In the genomic region with DNA sequence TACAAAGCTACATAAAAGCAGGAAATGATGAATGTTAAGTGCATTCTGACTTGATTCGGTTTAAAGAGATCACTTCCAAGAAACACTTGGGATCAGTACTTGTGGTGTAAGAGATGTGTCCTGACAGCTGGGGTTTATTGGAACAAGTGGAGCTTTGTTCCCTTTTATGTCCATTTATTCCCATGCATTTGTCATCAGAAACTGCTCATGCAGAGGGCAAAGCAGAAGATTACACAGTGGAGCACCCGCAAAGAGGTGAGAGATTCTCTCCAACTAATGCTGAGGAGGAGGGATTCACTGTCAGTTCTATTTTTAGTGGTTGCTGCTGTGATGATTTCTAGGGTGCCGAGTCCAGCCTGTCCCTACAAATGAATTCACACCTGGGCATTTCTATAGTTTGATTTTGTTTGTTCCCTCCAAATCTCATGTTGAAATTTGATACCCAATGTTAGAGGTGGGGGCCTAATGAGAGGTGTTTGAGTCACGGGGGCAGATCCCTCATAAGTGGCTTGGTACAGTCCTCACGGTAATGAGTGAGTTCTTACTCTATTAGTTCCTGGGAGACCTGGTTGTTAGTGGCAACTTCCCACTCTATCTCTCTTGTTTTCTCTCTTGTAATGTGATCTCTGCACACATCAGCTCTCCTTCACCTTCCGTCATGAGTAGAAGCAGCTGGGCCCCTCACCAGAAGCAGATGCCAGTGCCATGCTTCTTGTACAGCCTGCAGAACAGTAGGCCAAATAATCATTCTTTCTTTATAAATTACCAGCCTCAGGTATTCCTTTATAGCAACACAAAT, we compare ENCODE assay signal across 13 cellular contexts. TPM values are rescaled to one million over a fixed set of nuclear protein-coding genes. Genes with fewer than 3 reads are reported as not detected.
DNase-seq lines count a peak whose midpoint lies in the region; FAIRE-seq and TF ChIP-seq lines count a peak whose summit lies in the region.
"Had no signal": no experiment of that assay in that cellular context is flagged by ENCODE, and none has a peak within 500 bp of the region (broad histone marks: within the 10 kb centered on the region; RNA-seq: fewer than 3 reads in every experiment).

No MANE protein-coding gene starts in this region.

- H3K27ac Mint-ChIP-seq in Caco-2 (ENCODE audit: unreplicated experiment) (no peak overlapping the region), osteocyte (ENCODE audit: unreplicated experiment) (no peak overlapping the region)
- H3K27ac Mint-ChIP-seq: stimulated activated memory B cell treated with anti-CD40 and anti-IgM and Interleukin-4, amounts not matched to agents 10 μg/mL and 1 μg/mL and 100 μg/mL, for 72 hours had no signal

- TF ChIP-seq CTCF in kidney (IDR thresholded peaks at IDR 0.05; ENCODE audit: borderline replicate concordance, extremely low read depth, insufficient read depth) (no peak), uterus (IDR thresholded peaks at IDR 0.05) (no peak), Caco-2 (IDR thresholded peaks at IDR 0.05; ENCODE audit: insufficient read depth in 1 of 2, low read depth in 1 of 2, low read length in 1 of 2, severe bottlenecking in 1 of 2, unreplicated experiment in 1 of 2) (no peak), osteocyte (IDR thresholded peaks at IDR 0.05) (no peak)

- CTCF ChIA-PET in Caco-2 (lab: Charles Lee): interaction anchor here (0.7 kb wide), 1 partner anchor 13 kb away, joined by 3 read pairs; no protein-coding TSS in a partner anchor

- peak; percentile 31 for FAIRE-seq in frontal cortex (lab: Jason Lieb, UNC)
- FAIRE-seq in kidney (lab: Jason Lieb, UNC): no peak
- FAIRE-seq: endothelial cell of umbilical vein, TTC549 had no signal

- H3K27me3 Mint-ChIP-seq in Caco-2 (ENCODE audit: insufficient read depth, unreplicated experiment) (no peaks in the 10 kb centered on the region), osteocyte (ENCODE audit: unreplicated experiment) (peaks cover 2% of the 10 kb centered on the region)
- H3K27me3 Mint-ChIP-seq: stimulated activated memory B cell treated with anti-CD40 and anti-IgM and Interleukin-4, amounts not matched to agents 10 μg/mL and 1 μg/mL and 100 μg/mL, for 72 hours had no signal

- H3K4me1 ChIP-seq in kidney (ENCODE audit: control insufficient read depth in 1 of 2, insufficient read depth in 1 of 2, low read depth in 1 of 2, low read length in 2 of 2) (no peaks in the 10 kb centered on the region), uterus (no peaks in the 10 kb centered on the region), Caco-2 (peaks cover 7% of the 10 kb centered on the region; the same call in 1 of the 2 replicates)

- H3K36me3 Mint-ChIP-seq in Caco-2 (ENCODE audit: insufficient read depth, unreplicated experiment) (no peaks in the 10 kb centered on the region), osteocyte (ENCODE audit: unreplicated experiment) (no peaks in the 10 kb centered on the region)
- H3K36me3 Mint-ChIP-seq: stimulated activated memory B cell treated with anti-CD40 and anti-IgM and Interleukin-4, amounts not matched to agents 10 μg/mL and 1 μg/mL and 100 μg/mL, for 72 hours had no signal

- DNase-seq in Ammon's horn (ENCODE audit: low spot score): peak; percentile 80
- peak; percentile 54 to 95 (median 91) for DNase-seq in NCI-H1417 (lab: John Stamatoyannopoulos, UW)
- peak; percentile 56 for DNase-seq in NCI-H774 (lab: John Stamatoyannopoulos, UW)
- DNase-seq in frontal cortex (ENCODE audit: low spot score in 2 of 2): peak in 1 of 2 donors; percentile 7
- DNase-seq in kidney: no peak
- DNase-seq in uterus: no peak
- DNase-seq in Caco-2: no peak
- DNase-seq in osteocyte (ENCODE audit: extremely low spot score, unreplicated experiment): no peak
- DNase-seq: GF-D8; stimulated activated CD4-positive, alpha-beta T cell treated with anti-CD3 and anti-CD28 coated beads, Interleukin-15, amount 100 ng/mL, for 24 hours had no signal

- H3K4me3 Mint-ChIP-seq in Caco-2 (ENCODE audit: unreplicated experiment): no peak overlapping the region
- no peak overlapping the region for H3K4me3 Mint-ChIP-seq in osteocyte (ENCODE audit: unreplicated experiment)
- H3K4me3 Mint-ChIP-seq: stimulated activated memory B cell treated with anti-CD40 and anti-IgM and Interleukin-4, amounts not matched to agents 10 μg/mL and 1 μg/mL and 100 μg/mL, for 72 hours had no signal

- TF ChIP-seq POLR2A in uterus (IDR thresholded peaks at IDR 0.05): no peak

- H3K9me3 Mint-ChIP-seq in Caco-2 (ENCODE audit: unreplicated experiment): no peaks in the 10 kb centered on the region
- H3K9me3 Mint-ChIP-seq in osteocyte (ENCODE audit: unreplicated experiment): no peaks in the 10 kb centered on the region
- H3K9me3 Mint-ChIP-seq: stimulated activated memory B cell treated with anti-CD40 and anti-IgM and Interleukin-4, amounts not matched to agents 10 μg/mL and 1 μg/mL and 100 μg/mL, for 72 hours had no signal

- H3K27me3 ChIP-seq in uterus: no peaks in the 10 kb centered on the region
- no peaks in the 10 kb centered on the region for H3K27me3 ChIP-seq in Caco-2 (replicated peaks; ENCODE audit: control insufficient read depth, insufficient read depth, low read length)

- no peak overlapping the region for H3K27ac ChIP-seq in kidney (ENCODE audit: low read depth in 2 of 2, low read length in 2 of 2)
- no peak overlapping the region for H3K27ac ChIP-seq in uterus

- H3K36me3 ChIP-seq in kidney (ENCODE audit: control insufficient read depth in 1 of 2, insufficient read depth in 2 of 2, low read length in 2 of 2) (no peaks in the 10 kb centered on the region), uterus (no peaks in the 10 kb centered on the region), Caco-2 (ENCODE audit: control insufficient read depth, insufficient read depth, low read length) (no peaks in the 10 kb centered on the region)

- BruUV-seq in Caco-2 (replicated peaks; lab: Mats Ljungman, UMichigan): no TSS peak

- H3K4me3 ChIP-seq in kidney (ENCODE audit: low read length in 2 of 2) (no peak overlapping the region), uterus (no peak overlapping the region), Caco-2 (ENCODE audit: low read depth, low read length) (no peak overlapping the region)

- H3K4me1 Mint-ChIP-seq in Caco-2 (ENCODE audit: low read depth, unreplicated experiment) (peaks cover 8% of the 10 kb centered on the region), osteocyte (ENCODE audit: unreplicated experiment) (no peaks in the 10 kb centered on the region)
- H3K4me1 Mint-ChIP-seq: stimulated activated memory B cell treated with anti-CD40 and anti-IgM and Interleukin-4, amounts not matched to agents 10 μg/mL and 1 μg/mL and 100 μg/mL, for 72 hours had no signal

- H3K9ac ChIP-seq in kidney (ENCODE audit: low read length in 2 of 2): no peak overlapping the region

- H3K9me3 ChIP-seq in kidney (ENCODE audit: control insufficient read depth in 1 of 2, low read length in 2 of 2) (no peaks in the 10 kb centered on the region), uterus (no peaks in the 10 kb centered on the region), Caco-2 (no peaks in the 10 kb centered on the region)

- intact Hi-C loops in kidney (cut with DNase I): no loop called here
- intact Hi-C loops in uterus (cut with DNase I; ENCODE audit: low total_unique reads): no loop called here
- intact Hi-C loops in Caco-2 (cut with micrococcal nuclease; ENCODE audit: unreplicated experiment): no loop called here

- POLR2A ChIA-PET in Caco-2 (lab: Charles Lee): no interaction called here

RNA-seq across cellular contexts. Expression of a gene that starts 29.4 kb away (rescaled TPM):
- 11.8 TPM for total RNA-seq in frontal cortex
- 0.54 TPM for total RNA-seq in kidney
- 1.1 TPM for polyA plus RNA-seq in kidney (ENCODE audit: insufficient read depth, low read depth, low replicate concordance)
- under 1 TPM in 1 of 4 donors, not detected in 3; 0.14 TPM for total RNA-seq in uterus
- 2.9 and 3.7 TPM in 2 replicates for total RNA-seq in Caco-2 (2022)
- not detected in 2 replicates for total RNA-seq in osteocyte
- total RNA-seq: endothelial cell of umbilical vein had no signal
- polyA plus RNA-seq: endothelial cell of umbilical vein had no signal

RNA-seq across cellular contexts. Expression of a gene that starts 33.0 kb away (rescaled TPM):
- total RNA-seq in frontal cortex (102 TPM), kidney (17.4 TPM), uterus (10 to 100 TPM; 21.3 to 61.8 (median 41.6) TPM), Caco-2 (2022) (8.2 and 8.7 TPM in 2 replicates), osteocyte (10.6 and 13.2 TPM in 2 replicates)
- polyA plus RNA-seq in kidney (ENCODE audit: insufficient read depth, low read depth, low replicate concordance): 14.0 TPM

Comparison
In these comparisons a context has a peak if more than half of its experiments do, and no peak if none do; other contexts are left out.
1. DNase-seq: peak in Ammon's horn (single experiment), NCI-H1417 (3 of 3) and NCI-H774 (single experiment); none in kidney (single experiment), uterus (0 of 2), Caco-2 (0 of 2) and osteocyte (single experiment).